ENCODE assay signal across 22 cellular contexts in the genomic region with DNA sequence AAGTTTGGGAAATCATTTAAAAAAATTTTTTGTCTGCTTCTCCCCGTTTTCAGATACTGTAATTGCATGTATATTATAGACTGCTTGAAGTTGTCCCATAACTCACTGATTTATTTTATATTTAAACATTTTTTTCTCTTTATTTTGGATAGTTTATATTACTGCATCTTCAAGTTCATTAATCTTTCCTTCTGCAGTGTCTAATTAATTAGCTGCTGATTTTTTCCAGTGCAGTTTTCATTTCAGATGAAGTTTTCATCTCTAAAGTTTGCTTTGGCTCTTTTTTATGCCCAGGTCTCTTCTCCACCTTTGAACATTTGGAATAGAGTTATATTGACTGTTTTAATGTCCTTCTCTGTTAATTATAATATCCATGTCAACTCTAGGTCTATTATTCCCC. TPM values are rescaled to one million over a fixed set of nuclear protein-coding genes. Genes with fewer than 3 reads are reported as not detected.
DNase-seq lines count a peak whose midpoint lies in the region; ATAC-seq and TF ChIP-seq lines count a peak whose summit lies in the region.
"Had no signal": no experiment of that assay in that cellular context is flagged by ENCODE, and none has a peak within 500 bp of the region (broad histone marks: within the 10 kb centered on the region; RNA-seq: fewer than 3 reads in every experiment).

No MANE protein-coding gene starts in this region.

- H3K9me3 ChIP-seq in breast epithelium (peaks cover 0 to 5% of the 10 kb centered on the region in 2 donors), Panc1 (ENCODE audit: control insufficient read depth, insufficient read depth, low read depth, low read length) (peaks cover 13% of the 10 kb centered on the region; the same call in 1 of the 2 replicates), mammary epithelial cell (replicated peaks; ENCODE audit: insufficient read depth, low read length) (peaks cover 4% of the 10 kb centered on the region), smooth muscle cell (replicated peaks; ENCODE audit: low read depth) (no peaks in the 10 kb centered on the region)
- H3K9me3 ChIP-seq: BE2C had no signal

- H2AFZ ChIP-seq in mammary epithelial cell (ENCODE audit: low read depth, low read length), result no peak overlapping the region
- no peak overlapping the region for H2AFZ ChIP-seq in smooth muscle cell (ENCODE audit: low read depth)

- H3K27ac ChIP-seq in breast epithelium (no peak overlapping the region), Panc1 (ENCODE audit: low read length) (peak overlapping the region; percentile 54), mammary epithelial cell (ENCODE audit: insufficient read depth, low read depth, low read length) (peak overlapping the region; percentile 98), smooth muscle cell (ENCODE audit: low read depth) (peak overlapping the region; percentile 62)

- H3K27me3 Mint-ChIP-seq in MCF 10A (ENCODE audit: insufficient read depth, unreplicated experiment), result no peaks in the 10 kb centered on the region

- H3K4me3 ChIP-seq in breast epithelium (no peak overlapping the region), Panc1 (ENCODE audit: low read depth in 2 of 2, low read length in 2 of 2) (no peak overlapping the region), mammary epithelial cell (replicated peaks in 1 of 3; ENCODE audit: insufficient read depth in 1 of 3, low read depth in 2 of 3, low read length in 3 of 3) (peak overlapping the region in 1 of 3 experiments; percentile 20), smooth muscle cell (no peak overlapping the region)
- H3K4me3 ChIP-seq: GM12878, K562 had no signal

- intact Hi-C loops in MCF 10A (cut with micrococcal nuclease), result no loop called here
- intact Hi-C loops in breast epithelium (cut with DNase I; ENCODE audit: low total_unique reads), result no loop called here
- intact Hi-C loops in Panc1 (cut with micrococcal nuclease; ENCODE audit: unreplicated experiment), result no loop called here
- intact Hi-C loops in mammary epithelial cell (cut with micrococcal nuclease), result no loop called here
- intact Hi-C loops in left colon (cut with DNase I, micrococcal nuclease), result no loop called here

- in situ Hi-C loops in Panc1 (cut with HindIII; ENCODE audit: low pct_unique_long_range_greater_than_20kb, low sequenced_read_pairs) (no loop called here), mammary epithelial cell (cut with MboI; ENCODE audit: low sequenced_read_pairs in 2 of 2) (no loop called here)

- TF ChIP-seq POLR2A in breast epithelium (IDR thresholded peaks at IDR 0.05), result no peak

- H3K36me3 Mint-ChIP-seq in MCF 10A (ENCODE audit: insufficient read depth, unreplicated experiment), result peaks cover 70% of the 10 kb centered on the region

- TF ChIP-seq CTCF in MCF 10A (IDR thresholded peaks at IDR 0.05; ENCODE audit: unreplicated experiment) (no peak), breast epithelium (IDR thresholded peaks at IDR 0.05) (no peak), Panc1 (IDR thresholded peaks at IDR 0.05) (no peak), mammary epithelial cell (conservative IDR thresholded peaks at IDR 0.05 in 1 of 2, IDR thresholded peaks at IDR 0.05 in 1 of 2; ENCODE audit: extremely low read depth in 1 of 2, insufficient read depth in 1 of 2, low read depth in 1 of 2, low read length in 2 of 2) (no peak), smooth muscle cell (IDR thresholded peaks at IDR 0.05; ENCODE audit: borderline replicate concordance, insufficient read depth, poor library complexity, severe bottlenecking) (no peak)

- no peaks in the 10 kb centered on the region for H3K27me3 ChIP-seq in breast epithelium
- H3K27me3 ChIP-seq in Panc1 (ENCODE audit: control insufficient read depth, insufficient read depth, low read length), result no peaks in the 10 kb centered on the region
- H3K27me3 ChIP-seq in mammary epithelial cell (ENCODE audit: insufficient read depth, low read length), result no peaks in the 10 kb centered on the region
- H3K27me3 ChIP-seq in smooth muscle cell (ENCODE audit: low read depth), result no peaks in the 10 kb centered on the region
- H3K27me3 ChIP-seq: BE2C had no signal

- no TSS peak for BruUV-seq in MCF 10A (replicated peaks; lab: Mats Ljungman, UMichigan)
- no TSS peak for BruUV-seq in Panc1 (replicated peaks; lab: Mats Ljungman, UMichigan)
- BruUV-seq in mammary epithelial cell (replicated peaks; lab: Mats Ljungman, UMichigan), result no TSS peak

- ATAC-seq in Panc1, result no peak
- ATAC-seq in left colon, result no peak
- no peak for ATAC-seq in HG03571 (IDR thresholded peaks at IDR 0.05; ENCODE audit: unreplicated experiment)
- ATAC-seq: GM12878, K562 had no signal

- H3K4me1 ChIP-seq in breast epithelium (peaks cover 0 to under 1% of the 10 kb centered on the region in 2 donors), Panc1 (ENCODE audit: control insufficient read depth, insufficient read depth, low read length) (peaks cover 18% of the 10 kb centered on the region), mammary epithelial cell (ENCODE audit: insufficient read depth, low read length) (peaks cover 57% of the 10 kb centered on the region), smooth muscle cell (ENCODE audit: low read depth) (peaks cover 3% of the 10 kb centered on the region)

- no peaks in the 10 kb centered on the region for H4K20me1 ChIP-seq in mammary epithelial cell (ENCODE audit: insufficient read depth, low read length)
- no peaks in the 10 kb centered on the region for H4K20me1 ChIP-seq in smooth muscle cell (ENCODE audit: low read depth)

- POLR2A ChIA-PET in MCF 10A (lab: Yijun Ruan, JAX) (interaction anchor here (0.8 to 2.4 kb wide), 7 partner anchors 8 to 62 kb away, joined by 3 to 22 read pairs (median 4); no protein-coding TSS in a partner anchor), Panc1 (lab: Charles Lee) (no interaction called here)

- H3F3A ChIP-seq in smooth muscle cell (ENCODE audit: low read depth), result no peaks in the 10 kb centered on the region

- H3K9ac ChIP-seq in mammary epithelial cell (ENCODE audit: insufficient read depth, low read length) (peak overlapping the region; percentile 43), smooth muscle cell (ENCODE audit: low read depth) (no peak overlapping the region)

- no peaks in the 10 kb centered on the region for H3K9me3 Mint-ChIP-seq in MCF 10A (ENCODE audit: unreplicated experiment)

- peaks cover 38% of the 10 kb centered on the region for H3K4me1 Mint-ChIP-seq in MCF 10A (ENCODE audit: insufficient read depth, unreplicated experiment)

- CTCF ChIA-PET in MCF 10A (lab: Yijun Ruan, JAX), result interaction anchor here (1.0 kb wide), 1 partner anchor 166 kb away, joined by 3 read pairs; no protein-coding TSS in a partner anchor
- CTCF ChIA-PET in Panc1 (lab: Charles Lee), result no interaction called here
- CTCF ChIA-PET in mammary epithelial cell (lab: Charles Lee; ENCODE audit: low non-redundant PET), result no interaction called here

- DNase-seq in MCF 10A (ENCODE audit: unreplicated experiment) (no peak), breast epithelium (ENCODE audit: low spot score in 2 of 2) (no peak), Panc1 (ENCODE audit: low read depth, low spot score) (no peak), mammary epithelial cell (no peak), smooth muscle cell (lab: John Stamatoyannopoulos, UW; ENCODE audit: unreplicated experiment) (no peak), left colon (no peak), RKO (ENCODE audit: low spot score) (no peak)
- DNase-seq: BE2C, DMS 273 treated with DMSO at 0.1 percent for 48 hours, DND-41, H9, MM.1S, NCI-H1048, NCI-H1417 treated with DMSO at 0.1 percent for 48 hours, NCI-H187, NCI-H2107, NCI-H446 treated with DMSO at 0.1 percent for 48 hours, NCI-H526 treated with DMSO at 0.1 percent for 48 hours had no signal

- H3K79me2 ChIP-seq in mammary epithelial cell (ENCODE audit: insufficient read depth, low read length), result peaks cover 85% of the 10 kb centered on the region
- H3K79me2 ChIP-seq in smooth muscle cell (ENCODE audit: low read depth), result peaks cover 47% of the 10 kb centered on the region

- 100% methylated on average over 1 of the region's 1 CpG for WGBS in mammary epithelial cell (ENCODE audit: low coverage, missing lambda C conversion rate)
- WGBS in smooth muscle cell (ENCODE audit: low lambda C conversion rate), result 91% methylated on average over 1 of the region's 1 CpG

- H3K36me3 ChIP-seq in breast epithelium, result no peaks in the 10 kb centered on the region
- no peaks in the 10 kb centered on the region; the same call in 1 of the 2 replicates for H3K36me3 ChIP-seq in Panc1 (ENCODE audit: control insufficient read depth, insufficient read depth, low read length)
- H3K36me3 ChIP-seq in mammary epithelial cell (ENCODE audit: insufficient read depth, low read length), result peaks cover 23% of the 10 kb centered on the region
- H3K36me3 ChIP-seq in smooth muscle cell (ENCODE audit: low read depth), result no peaks in the 10 kb centered on the region
- H3K36me3 ChIP-seq: BE2C had no signal

- peak overlapping the region; percentile 98 for H3K27ac Mint-ChIP-seq in MCF 10A (ENCODE audit: low read depth, unreplicated experiment)
- H3K27ac Mint-ChIP-seq: H9 had no signal

- dilution Hi-C loops in mammary epithelial cell (cut with HindIII; ENCODE audit: low sequenced_read_pairs), result no loop called here

- peak overlapping the region; percentile 12 for H3K4me3 Mint-ChIP-seq in MCF 10A (ENCODE audit: unreplicated experiment)
- H3K4me3 Mint-ChIP-seq: H9 had no signal

- H3K4me2 ChIP-seq in mammary epithelial cell (ENCODE audit: insufficient read depth, low read depth, low read length) (peak overlapping the region; percentile 53), smooth muscle cell (no peak overlapping the region)

RNA-seq across cellular contexts. Expression of gene CLIP4, which starts 9.3 kb away (rescaled TPM):
- total RNA-seq in MCF 10A (2022) (77.8 and 97.7 TPM in 2 replicates), breast epithelium (100 to 1,000 TPM in 1 of 3 donors, 10 to 100 TPM in 2; 67.2 to 146 (median 76.8) TPM), Panc1 (2021; ENCODE audit: unreplicated experiment) (43.0 TPM), mammary epithelial cell (100 to 1,000 TPM in 1 of 2 donors, 10 to 100 TPM in 1; 89.8 to 257 TPM), smooth muscle cell (18.9 and 27.1 TPM in 2 replicates), left colon (1 to 10 TPM; 3.5 to 7.3 TPM)
- polyA plus RNA-seq in Panc1 (2012; ENCODE audit: insufficient read length), result 15.2 TPM
- polyA plus RNA-seq in mammary epithelial cell (37.2 TPM), smooth muscle cell (5.7 and 12.5 TPM in 2 replicates)
- 51.4 TPM for polyA minus RNA-seq in mammary epithelial cell

RNA-seq across cellular contexts. Expression of gene PCARE, which starts 50.2 kb away (rescaled TPM):
- total RNA-seq in MCF 10A (2022), result not detected in 2 replicates
- total RNA-seq in breast epithelium, result not detected
- not detected for total RNA-seq in Panc1 (2021; ENCODE audit: unreplicated experiment)
- polyA plus RNA-seq in Panc1 (2012; ENCODE audit: insufficient read length), result not detected
- under 1 TPM in 1 of 2 donors, not detected in 1; under 0.01 TPM for total RNA-seq in mammary epithelial cell
- polyA plus RNA-seq in mammary epithelial cell, result 0.05 TPM
- not detected for polyA minus RNA-seq in mammary epithelial cell
- total RNA-seq in smooth muscle cell, result not detected in 2 replicates
- not detected in 2 replicates for polyA plus RNA-seq in smooth muscle cell
- not detected for total RNA-seq in left colon
- total RNA-seq: H9, K562, LHCN-M2 had no signal
- polyA plus RNA-seq: K562 had no signal

Comparison
In these comparisons a context has a peak if more than half of its experiments do, and no peak if none do; other contexts are left out.
1. H3K27ac ChIP-seq: peak in Panc1 (single experiment), mammary epithelial cell (single experiment) and smooth muscle cell (single experiment); none in breast epithelium (0 of 2).